9 cellular contexts compared by ENCODE assay signal in genomic region chr22:36659762-36660509, GRCh38. TPM values are rescaled to one million over a fixed set of nuclear protein-coding genes. Genes with fewer than 3 reads are reported as not detected.
DNase-seq lines count a peak whose midpoint lies in the region; ATAC-seq lines count a peak whose summit lies in the region.
"Had no signal": no experiment of that assay in that cellular context is flagged by ENCODE, and none has a peak within 500 bp of the region (broad histone marks: within the 10 kb centered on the region; RNA-seq: fewer than 3 reads in every experiment).

No MANE protein-coding gene starts in this region.

- ATAC-seq in Right ventricle myocardium inferior, result peak; percentile 94
- no peak for ATAC-seq in HG03378 (IDR thresholded peaks at IDR 0.05; ENCODE audit: unreplicated experiment)
- no peak for ATAC-seq in GM21390 (IDR thresholded peaks at IDR 0.05; ENCODE audit: unreplicated experiment)

- H3K9ac ChIP-seq in rectal smooth muscle tissue (ENCODE audit: low read length), result no peak overlapping the region
- H3K9ac ChIP-seq: BLaER1 had no signal

- H3K4me1 ChIP-seq in rectal smooth muscle tissue (ENCODE audit: control insufficient read depth, insufficient read depth, low read length), result peaks cover 16% of the 10 kb centered on the region
- H3K4me1 ChIP-seq: BLaER1 had no signal

- peak; percentile 2 for DNase-seq in NCI-H510A (lab: John Stamatoyannopoulos, UW)
- no peak for DNase-seq in NCI-H510A treated with DMSO at 0.1 percent for 48 hours (lab: John Stamatoyannopoulos, UW)
- peak; percentile 85 for DNase-seq in NCI-H2171 (lab: John Stamatoyannopoulos, UW)
- peak; percentile 32 for DNase-seq in activated naive CD4-positive, alpha-beta T cell treated with anti-CD3 and anti-CD28 coated beads, Interleukin-2, amount 50 U/mL, for 16 hours
- peak; percentile 96 for DNase-seq in Right ventricle myocardium inferior (ENCODE audit: missing footprints)

- intact Hi-C loops in Right ventricle myocardium inferior (cut with DNase I), result no loop called here

- no peaks in the 10 kb centered on the region for H3K36me3 ChIP-seq in rectal smooth muscle tissue (ENCODE audit: control insufficient read depth, insufficient read depth, low read length)
- H3K36me3 ChIP-seq: BLaER1 had no signal

- H3K4me3 ChIP-seq in rectal smooth muscle tissue (ENCODE audit: low read length), result no peak overlapping the region
- H3K4me3 ChIP-seq: BLaER1 had no signal

- H3K27me3 ChIP-seq in rectal smooth muscle tissue (ENCODE audit: control insufficient read depth, insufficient read depth, low read length), result no peaks in the 10 kb centered on the region
- H3K27me3 ChIP-seq: BLaER1 had no signal

- H3K27ac ChIP-seq in rectal smooth muscle tissue (ENCODE audit: low read depth, low read length), result peak overlapping the region; percentile 26
- H3K27ac ChIP-seq: BLaER1 had no signal

RNA-seq across cellular contexts. Expression of gene CACNG2, which starts 43.6 kb away (rescaled TPM):
- not detected for total RNA-seq in Right ventricle myocardium inferior
